In genomic region chr11:81970886-81971285, GRCh38 we compare ENCODE assay signal across 25 cellular contexts.
"Had no signal": no experiment of that assay in that cellular context is flagged by ENCODE, and none has a peak within 500 bp of the region (broad histone marks: within the 10 kb centered on the region; RNA-seq: fewer than 3 reads in every experiment).

No MANE protein-coding gene starts in this region.

- DNase-seq: activated CD8-positive, alpha-beta memory T cell treated with anti-CD3 and anti-CD28 coated beads, Interleukin-2, amount 10 ng/mL, durations not matched to agents 7 days and 5 days; activated CD8-positive, alpha-beta T cell treated with anti-CD3 and anti-CD28 coated beads for 36 hours; activated effector memory CD4-positive, alpha-beta T cell treated with anti-CD3 and anti-CD28 coated beads, Interleukin-2, amount 50 U/mL, for 16 hours; activated naive CD4-positive, alpha-beta T cell treated with anti-CD3 and anti-CD28 coated beads, Interleukin-2, amount 10 ng/mL, durations not matched to agents 7 days and 5 days; activated T-cell treated with anti-CD3 and anti-CD28 coated beads for 4 hours; amygdala; body of pancreas; caudate nucleus; effector CD4-positive, alpha-beta T cell; heart right ventricle; immature natural killer cell; kidney glomerular epithelial cell; left lung; natural killer cell; ovary; spleen; stimulated activated CD4-positive, alpha-beta T cell treated with anti-CD3 and anti-CD28 coated beads, Interleukin-4, amount 100 ng/mL, for 1 hour; stimulated activated naive CD4-positive, alpha-beta T cell; testis; trophoblast cell had no signal

- H3K27ac ChIP-seq: body of pancreas, heart right ventricle, left lung, ovary, prostate gland, spleen, testis, vagina had no signal

- H3K9me3 ChIP-seq: body of pancreas, heart right ventricle, left lung, ovary, prostate gland, spleen, testis, vagina had no signal

- H3K4me3 ChIP-seq: body of pancreas, heart right ventricle, left lung, lung, ovary, prostate gland, spleen, testis, vagina had no signal

- ATAC-seq: activated CD8-positive, alpha-beta memory T cell treated with anti-CD3 and anti-CD28 coated beads, Interleukin-2, amount 10 ng/mL, durations not matched to agents 7 days and 5 days; activated CD8-positive, alpha-beta T cell treated with anti-CD3 and anti-CD28 coated beads for 36 hours; body of pancreas; heart right ventricle; left lung; natural killer cell had no signal

- H3K4me1 ChIP-seq: body of pancreas, heart right ventricle, left lung, prostate gland, spleen, testis, vagina had no signal

- H3K36me3 ChIP-seq: heart right ventricle, left lung, ovary, prostate gland, spleen, vagina had no signal

- FAIRE-seq: endometrium, TTC549 had no signal
